In the genomic region with DNA sequence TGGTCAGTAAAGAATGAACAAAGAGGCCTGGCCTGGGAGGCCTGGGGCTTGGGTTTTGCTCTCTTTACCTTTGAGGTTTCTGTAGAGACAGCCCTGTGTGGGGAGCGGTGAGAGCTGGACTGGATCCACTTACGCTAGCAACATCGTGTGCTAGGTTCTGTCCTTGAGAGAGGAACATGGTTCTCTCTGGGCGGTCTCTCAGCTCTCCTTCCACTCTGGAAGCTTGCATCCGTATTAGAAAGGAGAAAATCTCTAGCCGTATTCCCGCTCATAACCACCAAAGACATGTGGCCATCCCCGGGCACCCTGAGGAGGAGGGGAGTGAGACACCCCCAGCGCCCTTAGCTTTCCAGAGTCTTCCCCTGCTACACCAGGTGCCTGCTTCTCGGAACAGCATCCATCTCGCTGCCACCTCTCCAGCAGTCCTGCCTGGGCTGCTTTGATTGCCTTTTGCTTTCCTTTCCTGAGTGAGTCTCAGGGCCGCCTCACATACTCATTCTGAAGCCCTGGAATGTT, we compare ENCODE assay signal across 8 cellular contexts. TPM values are rescaled to one million over a fixed set of nuclear protein-coding genes. Genes with fewer than 3 reads are reported as not detected.
DNase-seq lines count a peak whose midpoint lies in the region; ATAC-seq and TF ChIP-seq lines count a peak whose summit lies in the region.

No MANE protein-coding gene starts in this region.

- H3K27ac ChIP-seq in GM23248 = no peak overlapping the region
- no peak overlapping the region for H3K27ac ChIP-seq in WERI-Rb-1

- H3K36me3 ChIP-seq in GM23248 (ENCODE audit: low read depth) (no peaks in the 10 kb centered on the region), WERI-Rb-1 (peaks cover 18% of the 10 kb centered on the region), skeletal muscle satellite cell (ENCODE audit: insufficient read depth, low read length) (no peaks in the 10 kb centered on the region)

- H3F3A ChIP-seq in GM23248 (ENCODE audit: insufficient read depth) = peaks cover 38% of the 10 kb centered on the region

- ATAC-seq in HG02623 (IDR thresholded peaks at IDR 0.05; ENCODE audit: unreplicated experiment) (no peak), HG03354 (IDR thresholded peaks at IDR 0.05; ENCODE audit: poor library complexity, severe bottlenecking, unreplicated experiment) (no peak)

- H3K9ac ChIP-seq in GM23248 (peak overlapping the region; percentile 89), skeletal muscle satellite cell (ENCODE audit: low read depth, low read length) (peak overlapping the region; percentile 95)

- peaks cover 7% of the 10 kb centered on the region; the same call in 1 of the 2 replicates for H4K20me1 ChIP-seq in GM23248 (ENCODE audit: insufficient read depth)

- H3K9me3 ChIP-seq in GM23248 (ENCODE audit: low read depth) = no peaks in the 10 kb centered on the region
- H3K9me3 ChIP-seq in WERI-Rb-1 (ENCODE audit: severe bottlenecking) = no peaks in the 10 kb centered on the region
- no peaks in the 10 kb centered on the region for H3K9me3 ChIP-seq in skeletal muscle satellite cell (replicated peaks; ENCODE audit: low read length)

- peaks cover 32% of the 10 kb centered on the region for H3K4me1 ChIP-seq in GM23248 (ENCODE audit: insufficient read depth)
- peaks cover 47% of the 10 kb centered on the region for H3K4me1 ChIP-seq in skeletal muscle satellite cell (ENCODE audit: control insufficient read depth, insufficient read depth, low read length)

- TF ChIP-seq CTCF in WERI-Rb-1 (IDR thresholded peaks at IDR 0.05; ENCODE audit: low read depth, low read length) = no peak

- H3K27me3 ChIP-seq in GM23248 (replicated peaks; ENCODE audit: insufficient read depth) = no peaks in the 10 kb centered on the region
- no peaks in the 10 kb centered on the region for H3K27me3 ChIP-seq in WERI-Rb-1 (ENCODE audit: insufficient read depth, low read depth, severe bottlenecking)
- H3K27me3 ChIP-seq in skeletal muscle satellite cell (ENCODE audit: control insufficient read depth, insufficient read depth, low read length) = no peaks in the 10 kb centered on the region

- in situ Hi-C loops in GM23248 (cut with MboI) = no loop called here

- no peaks in the 10 kb centered on the region for H3K9me2 ChIP-seq in GM23248 (ENCODE audit: insufficient read depth)

- DNase-seq in GM23248 (peak; percentile 45), WERI-Rb-1 (no peak), hepatic stellate cell (ENCODE audit: low spot score) (peak; percentile 38), DMS153 treated with DMSO at 0.1 percent for 48 hours (lab: John Stamatoyannopoulos, UW; ENCODE audit: unreplicated experiment) (no peak)
- DNase-seq in stimulated activated CD4-positive, alpha-beta T cell treated with anti-CD3 and anti-CD28 coated beads, Interleukin-1b, Interleukin-23, amount 100 ng/mL, for 48 hours = no peak

- H3K4me3 ChIP-seq in GM23248 (peak overlapping the region; percentile 80), WERI-Rb-1 (ENCODE audit: low read depth, low read length) (peak overlapping the region; percentile 84), skeletal muscle satellite cell (ENCODE audit: low read length) (peak overlapping the region; percentile 99)

- peak overlapping the region; percentile 93 for H3K4me2 ChIP-seq in GM23248 (ENCODE audit: unreplicated experiment)
- peak overlapping the region; percentile 89 for H3K4me2 ChIP-seq in skeletal muscle satellite cell (ENCODE audit: low read length)

- H2AFZ ChIP-seq in GM23248 = no peak overlapping the region

- WGBS in GM23248 (ENCODE audit: low coverage in 1 of 2, low lambda C conversion rate in 2 of 2, missing lambda C conversion rate in 2 of 2), 2 experiments = 10% methylated on average over 12 of the region's 12 CpGs

- peaks cover 74% of the 10 kb centered on the region for H3K79me2 ChIP-seq in GM23248 (ENCODE audit: insufficient read depth)

RNA-seq across cellular contexts. Expression of a gene that starts 1.3 kb away (rescaled TPM):
- total RNA-seq in GM23248 (2014; rRNA removed; shearing (Covaris generic)) = 14.8 and 15.7 TPM in 2 replicates
- polyA plus RNA-seq in GM23248 (2016; fragmentation: Nextera tagmentation; extraction: Ambion mirVana) = 2.2 and 2.4 TPM in 2 replicates
- total RNA-seq in skeletal muscle satellite cell (2012; rRNA removed) = 9.9 and 10.5 TPM in 2 replicates

RNA-seq across cellular contexts. Expression of a gene that starts 23.4 kb away (rescaled TPM):
- 21.6 and 41.8 TPM in 2 replicates for total RNA-seq in GM23248 (2014; rRNA removed; shearing (Covaris generic))
- 82.1 and 85.5 TPM in 2 replicates for polyA plus RNA-seq in GM23248 (2016; fragmentation: Nextera tagmentation; extraction: Ambion mirVana)
- total RNA-seq in skeletal muscle satellite cell (2012; rRNA removed) = 40.8 and 44.3 TPM in 2 replicates

Comparison
In these comparisons a context has a peak if more than half of its experiments do, and no peak if none do; other contexts are left out.
1. DNase-seq: peak in GM23248 (single experiment) and hepatic stellate cell (single experiment); none in WERI-Rb-1 (single experiment), DMS153 treated with DMSO at 0.1 percent for 48 hours (single experiment) and stimulated activated CD4-positive, alpha-beta T cell treated with anti-CD3 and anti-CD28 coated beads, Interleukin-1b, Interleukin-23, amount 100 ng/mL, for 48 hours (single experiment).
2. Peak in every context shown above with its lines, with median percentiles within 50 percentile points of each other: H3K4me3 ChIP-seq.